Comparison of ENCODE assay signal across 8 cellular contexts in genomic region chr3:195441476-195441970, GRCh38. TPM values are rescaled to one million over a fixed set of nuclear protein-coding genes. Genes with fewer than 3 reads are reported as not detected.
A peak's percentile ranks its signal among the peaks of the same experiment; 100 is the strongest.
DNase-seq lines count a peak whose midpoint lies in the region; ATAC-seq and TF ChIP-seq lines count a peak whose summit lies in the region.

No MANE protein-coding gene starts in this region.

- H3K27me3 Mint-ChIP-seq in activated CD4-positive, alpha-beta memory T cell treated with anti-CD3 and anti-CD28 coated beads, Interleukin-2, amount 10 ng/mL, durations not matched to agents 7 days and 5 days: no peaks in the 10 kb centered on the region

- H3K9ac ChIP-seq in skeletal muscle tissue (ENCODE audit: low read depth in 1 of 3, low read length in 3 of 3): peak overlapping the region; percentile 87 to 98 (median 92)

- peak; percentile 42 for DNase-seq in A673 (ENCODE audit: low spot score)
- DNase-seq in activated CD4-positive, alpha-beta memory T cell treated with anti-CD3 and anti-CD28 coated beads, Interleukin-2, amount 10 ng/mL, durations not matched to agents 7 days and 5 days: no peak
- no peak for DNase-seq in iPS DF 6.9 (ENCODE audit: low read depth, low spot score)
- DNase-seq in activated effector memory CD4-positive, alpha-beta T cell treated with anti-CD3 and anti-CD28 coated beads, Interleukin-2, amount 50 U/mL, for 16 hours: no peak
- DNase-seq in DMS79 treated with DMSO at 0.1 percent for 48 hours (lab: John Stamatoyannopoulos, UW): no peak

- intact Hi-C loops in A673 (cut with micrococcal nuclease; ENCODE audit: unreplicated experiment): loop anchor here (5.0 to 10.0 kb wide), 3 partner anchors 169 to 1307 kb away; partner anchors contain the start of genes FAM43A, HES1 and XXYLT1

- peak overlapping the region; percentile 92 for H3K27ac Mint-ChIP-seq in activated CD4-positive, alpha-beta memory T cell treated with anti-CD3 and anti-CD28 coated beads, Interleukin-2, amount 10 ng/mL, durations not matched to agents 7 days and 5 days

- POLR2A ChIA-PET in A673 (lab: Charles Lee; ENCODE audit: low non-redundant PET): no interaction called here
- POLR2A ChIA-PET in activated CD4-positive, alpha-beta memory T cell treated with anti-CD3 and anti-CD28 coated beads, Interleukin-2, amount 10 ng/mL, durations not matched to agents 7 days and 5 days (lab: Charles Lee): interaction anchor here (1.0 to 2.6 kb wide), 10 partner anchors 14 to 769 kb away, joined by 3 to 10 read pairs (median 4); partner anchors contain the start of gene LSG1

- TF ChIP-seq CTCF in A673 (conservative IDR thresholded peaks at IDR 0.05; ENCODE audit: low read depth, low read length): no peak

- H3K27me3 ChIP-seq in A673 (replicated peaks; ENCODE audit: insufficient read depth, low read depth, low read length, poor library complexity) (no peaks in the 10 kb centered on the region), iPS DF 6.9 (ENCODE audit: control insufficient read depth, insufficient read depth, low read length) (no peaks in the 10 kb centered on the region), skeletal muscle tissue (ENCODE audit: control insufficient read depth in 3 of 3, insufficient read depth in 3 of 3, low read length in 3 of 3) (no peaks in the 10 kb centered on the region)

- peaks cover 8% of the 10 kb centered on the region for H3K36me3 Mint-ChIP-seq in activated CD4-positive, alpha-beta memory T cell treated with anti-CD3 and anti-CD28 coated beads, Interleukin-2, amount 10 ng/mL, durations not matched to agents 7 days and 5 days (ENCODE audit: low read depth)

- no peaks in the 10 kb centered on the region for H3K9me3 ChIP-seq in A673 (ENCODE audit: low read depth, low read length, poor library complexity, severe bottlenecking)
- no peaks in the 10 kb centered on the region for H3K9me3 ChIP-seq in iPS DF 6.9 (ENCODE audit: control insufficient read depth, insufficient read depth, low read length)
- no peaks in the 10 kb centered on the region for H3K9me3 ChIP-seq in skeletal muscle tissue (ENCODE audit: control insufficient read depth in 3 of 3, low read length in 3 of 3)

- peaks cover 44% of the 10 kb centered on the region for H3K4me1 Mint-ChIP-seq in activated CD4-positive, alpha-beta memory T cell treated with anti-CD3 and anti-CD28 coated beads, Interleukin-2, amount 10 ng/mL, durations not matched to agents 7 days and 5 days

- peak overlapping the region; percentile 94 for H3K4me3 ChIP-seq in A673 (ENCODE audit: low read depth, low read length, poor library complexity, severe bottlenecking)
- H3K4me3 ChIP-seq in iPS DF 6.9 (ENCODE audit: low read length): peak overlapping the region; percentile 54; the same call in 1 of the 2 replicates
- H3K4me3 ChIP-seq in skeletal muscle tissue (ENCODE audit: low read length in 3 of 3): peak overlapping the region; percentile 81 to 88 (median 86)

- WGBS in iPS DF 6.9 (ENCODE audit: insufficient coverage, insufficient read length): no CpG with 5 or more reads among the region's 12 CpGs

- H3K4me3 Mint-ChIP-seq in activated CD4-positive, alpha-beta memory T cell treated with anti-CD3 and anti-CD28 coated beads, Interleukin-2, amount 10 ng/mL, durations not matched to agents 7 days and 5 days: peak overlapping the region; percentile 94

- BruUV-seq in A673 (replicated peaks; lab: Mats Ljungman, UMichigan): no TSS peak

- no peaks in the 10 kb centered on the region for H3K9me3 Mint-ChIP-seq in activated CD4-positive, alpha-beta memory T cell treated with anti-CD3 and anti-CD28 coated beads, Interleukin-2, amount 10 ng/mL, durations not matched to agents 7 days and 5 days

- peak; percentile 1 for ATAC-seq in GM21360 (IDR thresholded peaks at IDR 0.05; ENCODE audit: unreplicated experiment)
- ATAC-seq in HG03095 (IDR thresholded peaks at IDR 0.05; ENCODE audit: unreplicated experiment): no peak

- H3K36me3 ChIP-seq in A673 (ENCODE audit: insufficient read depth, low read length, poor library complexity, severe bottlenecking) (no peaks in the 10 kb centered on the region), iPS DF 6.9 (ENCODE audit: control insufficient read depth, insufficient read depth, low read length) (no peaks in the 10 kb centered on the region), skeletal muscle tissue (ENCODE audit: control insufficient read depth in 3 of 3, insufficient read depth in 3 of 3, low read length in 3 of 3) (no peaks in the 10 kb centered on the region)

- CTCF ChIA-PET in A673 (lab: Charles Lee): interaction anchor here (0.6 to 1.5 kb wide), 2 partner anchors 126 to 170 kb away, joined by 4 to 6 read pairs; partner anchors contain the start of gene XXYLT1
- CTCF ChIA-PET in activated CD4-positive, alpha-beta memory T cell treated with anti-CD3 and anti-CD28 coated beads, Interleukin-2, amount 10 ng/mL, durations not matched to agents 7 days and 5 days (lab: Charles Lee): interaction anchor here (0.9 to 3.8 kb wide), 2 partner anchors 82 to 171 kb away, joined by 3 to 32 read pairs; partner anchors contain the start of gene XXYLT1

- H3K27ac ChIP-seq in A673 (ENCODE audit: low read depth, low read length, poor library complexity, severe bottlenecking): peak overlapping the region; percentile 92
- no peak overlapping the region for H3K27ac ChIP-seq in iPS DF 6.9 (ENCODE audit: low read length)
- H3K27ac ChIP-seq in skeletal muscle tissue (ENCODE audit: low read depth, low read length): peak overlapping the region; percentile 93

- H3K4me1 ChIP-seq in A673 (ENCODE audit: insufficient read depth, low read length, poor library complexity, severe bottlenecking): peaks cover 22% of the 10 kb centered on the region
- H3K4me1 ChIP-seq in iPS DF 6.9 (ENCODE audit: control insufficient read depth, insufficient read depth, low read length): peaks cover 2% of the 10 kb centered on the region; the same call in 1 of the 2 replicates
- H3K4me1 ChIP-seq in skeletal muscle tissue (ENCODE audit: control insufficient read depth in 3 of 3, insufficient read depth in 3 of 3, low read length in 3 of 3): peaks cover 12 to 23% (median 17%) of the 10 kb centered on the region in 3 donors

RNA-seq across cellular contexts. Expression of gene ACAP2, which starts 1.3 kb away (rescaled TPM):
- total RNA-seq in A673 (2021) (45.5 and 47.4 TPM in 2 replicates), skeletal muscle tissue (52.7 TPM)
- total RNA-seq in activated CD4-positive, alpha-beta memory T cell treated with anti-CD3 and anti-CD28 coated beads, Interleukin-2, amount 10 ng/mL, durations not matched to agents 7 days and 5 days: 10 to 100 TPM; 76.0 to 77.4 TPM
